ENCODE assay signal across 8 cellular contexts in the genomic region with DNA sequence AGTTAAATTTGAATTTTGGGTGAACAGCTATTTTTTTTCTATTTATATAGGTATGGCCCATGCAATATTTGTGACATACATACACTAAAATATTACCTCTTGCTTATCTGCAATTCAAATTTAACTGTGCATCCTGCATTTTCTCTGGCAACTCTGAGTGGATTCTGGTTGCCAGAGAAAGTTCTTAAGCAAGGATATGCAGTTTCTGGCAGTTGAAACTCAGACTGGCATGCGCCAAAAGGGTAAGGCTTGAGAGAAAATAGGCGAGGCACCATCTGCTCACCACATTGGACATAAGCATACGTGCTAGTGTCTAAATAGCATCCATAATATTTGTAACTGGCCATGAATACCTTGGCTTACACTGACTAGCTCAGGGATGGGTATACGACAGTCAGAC.
"Had no signal": no experiment of that assay in that cellular context is flagged by ENCODE, and none has a peak within 500 bp of the region (broad histone marks: within the 10 kb centered on the region; RNA-seq: fewer than 3 reads in every experiment).

No MANE protein-coding gene starts in this region.

- DNase-seq: GDM1, GF-D8 had no signal

- FAIRE-seq: G401.6, GM12878, GM12891, GM12892, GM18507, GM19239 had no signal

- H3K4me3 ChIP-seq: GM12878 had no signal
